Comparison of ENCODE assay signal across 34 cellular contexts in the genomic region with DNA sequence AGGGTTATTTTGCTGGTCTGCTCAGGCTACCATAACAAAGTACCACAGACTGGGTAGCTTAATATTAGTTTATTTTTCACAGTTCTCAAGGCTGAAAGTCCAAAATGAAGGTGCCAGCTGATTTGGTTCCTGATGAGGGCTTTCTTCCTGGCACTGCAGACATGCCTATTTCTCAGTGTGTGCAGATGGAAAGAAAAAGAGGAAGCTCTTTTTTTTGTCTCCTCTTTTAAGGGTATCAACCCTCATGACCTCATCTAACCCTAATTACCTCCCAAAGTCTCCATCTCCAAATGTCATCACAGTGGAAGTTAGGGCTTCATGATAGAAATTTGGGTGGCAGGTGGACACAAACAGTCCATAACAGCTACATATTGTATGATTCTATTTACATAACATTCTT.
"Had no signal": no experiment of that assay in that cellular context is flagged by ENCODE, and none has a peak within 500 bp of the region (broad histone marks: within the 10 kb centered on the region; RNA-seq: fewer than 3 reads in every experiment).

No MANE protein-coding gene starts in this region.

- H3K36me3 Mint-ChIP-seq: activated CD8-positive, alpha-beta memory T cell treated with anti-CD3 and anti-CD28 coated beads, Interleukin-2, amount 10 ng/mL, durations not matched to agents 7 days and 5 days had no signal

- H3K27me3 ChIP-seq: colonic mucosa, esophagus squamous epithelium, ovary, testis had no signal

- H3K9me3 ChIP-seq: colonic mucosa, esophagus squamous epithelium, left ventricle myocardium inferior, ovary, prostate gland, testis had no signal

- H3K4me1 ChIP-seq: colonic mucosa, prostate gland, testis had no signal

- H3K27ac ChIP-seq: colonic mucosa, epithelial cell of prostate, esophagus squamous epithelium, left ventricle myocardium inferior, ovary, prostate gland, skin epidermis, testis had no signal

- FAIRE-seq: bronchial epithelial cell, endometrium, islet of Langerhans, urothelium cell line had no signal

- H3K27me3 Mint-ChIP-seq: activated CD8-positive, alpha-beta memory T cell treated with anti-CD3 and anti-CD28 coated beads, Interleukin-2, amount 10 ng/mL, durations not matched to agents 7 days and 5 days; activated CD8-positive, alpha-beta T cell treated with anti-CD3 and anti-CD28 coated beads for 36 hours; activated naive CD8-positive, alpha-beta T cell; central memory CD8-positive, alpha-beta T cell; naive B cell had no signal

- H3K4me3 ChIP-seq: colonic mucosa, esophagus squamous epithelium, left ventricle myocardium inferior, ovary, prostate gland, skin epidermis, testis had no signal

- DNase-seq: activated CD4-positive, alpha-beta T cell treated with anti-CD3 and anti-CD28 coated beads for 1 hour; activated CD4-positive, alpha-beta T cell treated with anti-CD3 and anti-CD28 coated beads, Interleukin-2, amount 50 U/mL, for 1 hour; activated CD8-positive, alpha-beta memory T cell treated with anti-CD3 and anti-CD28 coated beads, Interleukin-2, amount 10 ng/mL, durations not matched to agents 7 days and 5 days; activated CD8-positive, alpha-beta T cell treated with anti-CD3 and anti-CD28 coated beads for 36 hours; activated T-cell treated with anti-CD3 and anti-CD28 coated beads, Interleukin-2, amount 50 U/mL, for 48 hours; anterior cingulate cortex; colonic mucosa; effector CD8-positive, alpha-beta T cell; esophagus squamous epithelium; foreskin melanocyte; left ventricle myocardium inferior; naive B cell; nephron progenitor cell; ovary; retina; stimulated activated CD4-positive, alpha-beta T cell treated with anti-CD3 and anti-CD28 coated beads, Interleukin-12 subunit alpha, Interleukin-12 subunit beta, amount 100 ng/mL, for 4 hours; stimulated activated CD4-positive, alpha-beta T cell treated with anti-CD3 and anti-CD28 coated beads, Interleukin-4, amount 100 ng/mL, for 1 hour; stimulated activated naive CD8-positive, alpha-beta T cell treated with anti-CD3 and anti-CD28 coated beads, Interleukin-15, Interleukin-2, amounts not matched to agents 100 U/mL and 50 U/mL, for 24 hours; T1000; testis; trophoblast cell had no signal

- H3K27ac Mint-ChIP-seq: activated CD8-positive, alpha-beta memory T cell treated with anti-CD3 and anti-CD28 coated beads, Interleukin-2, amount 10 ng/mL, durations not matched to agents 7 days and 5 days; activated CD8-positive, alpha-beta T cell treated with anti-CD3 and anti-CD28 coated beads for 36 hours; activated naive CD8-positive, alpha-beta T cell; activated T-helper 2 cell treated with anti-CD3 and anti-CD28 coated beads, Interferon-gamma antibody, Interleukin-2, Interleukin-4, amounts not matched to agents 10 μg/mL and 5 μg/mL and 100 μg/mL, durations not matched to agents 14 hours and 24 hours and 36 hours; mesothelial cell of epicardium; naive B cell; nephron progenitor cell; WTC11 had no signal

- H3K36me3 ChIP-seq: colonic mucosa, ovary, prostate gland had no signal

- ATAC-seq: activated CD8-positive, alpha-beta memory T cell treated with anti-CD3 and anti-CD28 coated beads, Interleukin-2, amount 10 ng/mL, durations not matched to agents 7 days and 5 days; activated CD8-positive, alpha-beta T cell treated with anti-CD3 and anti-CD28 coated beads for 36 hours; sciatic nerve; stimulated activated naive CD8-positive, alpha-beta T cell treated with anti-CD3 and anti-CD28 coated beads, Interleukin-15, Interleukin-2, amounts not matched to agents 100 U/mL and 50 U/mL, for 24 hours; WTC11 had no signal

- H3K4me3 Mint-ChIP-seq: activated CD8-positive, alpha-beta memory T cell treated with anti-CD3 and anti-CD28 coated beads, Interleukin-2, amount 10 ng/mL, durations not matched to agents 7 days and 5 days; activated CD8-positive, alpha-beta T cell treated with anti-CD3 and anti-CD28 coated beads for 36 hours; activated naive CD8-positive, alpha-beta T cell; central memory CD8-positive, alpha-beta T cell; mesothelial cell of epicardium; naive B cell; nephron progenitor cell; WTC11 had no signal

- H3K9me3 Mint-ChIP-seq: activated CD8-positive, alpha-beta T cell treated with anti-CD3 and anti-CD28 coated beads for 36 hours; activated T-helper 2 cell treated with anti-CD3 and anti-CD28 coated beads, Interferon-gamma antibody, Interleukin-2, Interleukin-4, amounts not matched to agents 10 μg/mL and 5 μg/mL and 100 μg/mL, durations not matched to agents 14 hours and 24 hours and 36 hours; central memory CD8-positive, alpha-beta T cell; naive B cell had no signal
